26 cellular contexts compared by ENCODE assay signal in the genomic region with DNA sequence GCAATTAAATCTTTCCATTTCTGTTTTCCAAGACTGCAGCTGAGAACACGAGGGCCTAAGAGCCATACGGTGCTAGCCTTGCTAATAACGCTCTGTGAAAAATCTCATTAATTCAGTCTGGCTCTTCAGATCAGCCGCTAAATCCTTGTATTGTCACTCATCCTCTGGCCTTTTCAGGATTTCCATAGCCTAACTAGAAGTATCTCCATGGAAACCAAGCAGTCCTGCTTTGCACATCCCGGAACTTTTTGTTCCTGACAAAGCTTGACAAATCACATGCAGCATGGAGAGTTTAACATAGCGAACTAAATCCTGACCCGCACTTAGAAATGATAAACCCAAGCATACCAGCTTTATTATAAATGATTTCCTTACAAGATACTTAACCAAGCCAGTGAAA.
DNase-seq lines count a peak whose midpoint lies in the region; ATAC-seq and TF ChIP-seq lines count a peak whose summit lies in the region.
"Had no signal": no experiment of that assay in that cellular context is flagged by ENCODE, and none has a peak within 500 bp of the region (broad histone marks: within the 10 kb centered on the region; RNA-seq: fewer than 3 reads in every experiment).

No MANE protein-coding gene starts in this region.

- no peak for ATAC-seq in HG02623 (IDR thresholded peaks at IDR 0.05; ENCODE audit: unreplicated experiment)
- ATAC-seq: activated T-cell treated with anti-CD3 and anti-CD28 coated beads, Interleukin-2, amount 50 U/mL, for 4 hours; left ventricle myocardium superior; naive thymus-derived CD8-positive, alpha-beta T cell; T-helper 17 cell; upper lobe of right lung had no signal

- H3K4me3 Mint-ChIP-seq in endodermal cell (no peak overlapping the region), progenitor cell of endocrine pancreas (ENCODE audit: low read depth) (no peak overlapping the region)
- H3K4me3 Mint-ChIP-seq: activated T-cell treated with anti-CD3 and anti-CD28 coated beads, Interleukin-2, amount 50 U/mL, for 4 hours; central memory CD8-positive, alpha-beta T cell; naive thymus-derived CD8-positive, alpha-beta T cell; T-helper 17 cell had no signal

- no TSS peak for BruUV-seq in OCI-LY7 (replicated peaks; lab: Mats Ljungman, UMichigan)

- H3K79me2 ChIP-seq in OCI-LY7 (ENCODE audit: insufficient read depth, low read depth, low read length) = no peaks in the 10 kb centered on the region

- CTCF ChIA-PET in OCI-LY7 (lab: Charles Lee; ENCODE audit: unreplicated experiment) = no interaction called here

- no peak overlapping the region for H3K9ac ChIP-seq in endodermal cell (ENCODE audit: extremely low read depth, low read length, poor library complexity, severe bottlenecking)

- H3K9me2 ChIP-seq in OCI-LY7 (ENCODE audit: insufficient read depth, low read length) = no peaks in the 10 kb centered on the region

- H3K27ac ChIP-seq in endodermal cell (ENCODE audit: low read depth, low read length) = peak overlapping the region; percentile 83
- no peak overlapping the region for H3K27ac ChIP-seq in OCI-LY7 (ENCODE audit: low read depth, low read length, poor library complexity, severe bottlenecking)
- H3K27ac ChIP-seq: right atrium auricular region, RWPE1, upper lobe of right lung had no signal

- H3K4me1 ChIP-seq in HAP-1 (peaks cover 14% of the 10 kb centered on the region), endodermal cell (ENCODE audit: control insufficient read depth, insufficient read depth, low read length) (peaks cover 2% of the 10 kb centered on the region), OCI-LY7 (ENCODE audit: insufficient read depth, low read length, poor library complexity, severe bottlenecking) (no peaks in the 10 kb centered on the region)
- H3K4me1 ChIP-seq: right atrium auricular region, upper lobe of right lung had no signal

- no peaks in the 10 kb centered on the region for H4K20me1 ChIP-seq in OCI-LY7 (ENCODE audit: insufficient read depth, low read length)

- POLR2A ChIA-PET in OCI-LY7 (lab: Charles Lee) = no interaction called here

- TF ChIP-seq CTCF in endodermal cell (conservative IDR thresholded peaks at IDR 0.05) (no peak), progenitor cell of endocrine pancreas (IDR thresholded peaks at IDR 0.05; ENCODE audit: unreplicated experiment) (no peak), OCI-LY7 (conservative IDR thresholded peaks at IDR 0.05; ENCODE audit: low read length) (no peak)

- H3K4me1 Mint-ChIP-seq in endodermal cell (peaks cover 12% of the 10 kb centered on the region), progenitor cell of endocrine pancreas (ENCODE audit: low read depth) (peaks cover 32% of the 10 kb centered on the region)
- H3K4me1 Mint-ChIP-seq: central memory CD8-positive, alpha-beta T cell had no signal

- no peaks in the 10 kb centered on the region for H3K27me3 Mint-ChIP-seq in endodermal cell (ENCODE audit: insufficient read depth)
- no peaks in the 10 kb centered on the region for H3K27me3 Mint-ChIP-seq in progenitor cell of endocrine pancreas
- H3K27me3 Mint-ChIP-seq: naive thymus-derived CD8-positive, alpha-beta T cell; T-helper 17 cell had no signal

- no peaks in the 10 kb centered on the region for H3K9me3 ChIP-seq in HAP-1
- peaks cover 6% of the 10 kb centered on the region for H3K9me3 ChIP-seq in endodermal cell (ENCODE audit: control insufficient read depth, low read length)
- H3K9me3 ChIP-seq in OCI-LY7 (ENCODE audit: low read length) = peaks cover 3% of the 10 kb centered on the region; the same call in 1 of the 2 replicates
- H3K9me3 ChIP-seq: Caco-2, right atrium auricular region, upper lobe of right lung had no signal

- H3K36me3 Mint-ChIP-seq in endodermal cell (ENCODE audit: low read depth) (peaks cover 54% of the 10 kb centered on the region), progenitor cell of endocrine pancreas (ENCODE audit: insufficient read depth) (peaks cover 4% of the 10 kb centered on the region)

- intact Hi-C loops in OCI-LY7 (cut with micrococcal nuclease; ENCODE audit: unreplicated experiment) = no loop called here

- H3K27me3 ChIP-seq in HAP-1 (ENCODE audit: low read depth) (no peaks in the 10 kb centered on the region), endodermal cell (ENCODE audit: control insufficient read depth, insufficient read depth, low read length, poor library complexity, severe bottlenecking) (no peaks in the 10 kb centered on the region)
- H3K27me3 ChIP-seq: right atrium auricular region, upper lobe of right lung had no signal

- DNase-seq in HAP-1 (ENCODE audit: low spot score in 2 of 2) (peak; percentile 54 to 91), NCI-H69 (lab: John Stamatoyannopoulos, UW) (peak; percentile 18), endodermal cell (no peak), progenitor cell of endocrine pancreas (ENCODE audit: low spot score, unreplicated experiment) (no peak), A172 (ENCODE audit: low spot score) (no peak), T1000 (lab: John Stamatoyannopoulos, UW) (no peak), OCI-LY7 (ENCODE audit: low spot score) (no peak)
- DNase-seq: activated CD4-positive, alpha-beta T cell treated with anti-CD3 and anti-CD28 coated beads for 4 hours; activated gamma-delta T cell treated with Interleukin-2 at 50 U/mL for 16 hours; activated T-cell treated with anti-CD3 and anti-CD28 coated beads, Interleukin-2, amount 50 U/mL, for 4 hours; C1 segment of cervical spinal cord; Caco-2; dermis blood vessel endothelial cell; GOT3; islet precursor cell; left ventricle myocardium superior; MV-4-11; naive thymus-derived CD8-positive, alpha-beta T cell; NCI-H2171; stimulated activated CD4-positive, alpha-beta T cell treated with anti-CD3 and anti-CD28 coated beads, Interleukin-2, amount 100 ng/mL, for 48 hours; T-helper 17 cell; upper lobe of right lung had no signal

- H3K9me3 Mint-ChIP-seq in endodermal cell (peaks cover 4% of the 10 kb centered on the region), progenitor cell of endocrine pancreas (ENCODE audit: low read depth) (peaks cover 5% of the 10 kb centered on the region)
- H3K9me3 Mint-ChIP-seq: central memory CD8-positive, alpha-beta T cell had no signal

- H3K36me3 ChIP-seq in HAP-1 (replicated peaks) (no peaks in the 10 kb centered on the region), endodermal cell (ENCODE audit: control insufficient read depth, insufficient read depth, low read length) (no peaks in the 10 kb centered on the region), OCI-LY7 (ENCODE audit: insufficient read depth, low read length) (no peaks in the 10 kb centered on the region)
- H3K36me3 ChIP-seq: upper lobe of right lung had no signal

- H2AFZ ChIP-seq in OCI-LY7 (ENCODE audit: low read length) = no peak overlapping the region

- in situ Hi-C loops in HAP-1 (cut with MboI; ENCODE audit: low sequenced_read_pairs) = no loop called here

- H3K4me2 ChIP-seq in OCI-LY7 (ENCODE audit: low read length) = no peak overlapping the region

- H3K4me3 ChIP-seq in HAP-1 = no peak overlapping the region
- no peak overlapping the region for H3K4me3 ChIP-seq in endodermal cell (ENCODE audit: low read length)
- no peak overlapping the region for H3K4me3 ChIP-seq in OCI-LY7 (ENCODE audit: low read depth, low read length, poor library complexity, severe bottlenecking)
- H3K4me3 ChIP-seq: right atrium auricular region, upper lobe of right lung had no signal

- H3K27ac Mint-ChIP-seq in endodermal cell = no peak overlapping the region
- peak overlapping the region; percentile 49 for H3K27ac Mint-ChIP-seq in progenitor cell of endocrine pancreas
- H3K27ac Mint-ChIP-seq: T-helper 17 cell had no signal

- 69 to 79% methylated on average over 5 to 7 of the region's 7 CpGs for WGBS in endodermal cell (ENCODE audit: insufficient coverage in 1 of 2, insufficient read length in 1 of 2), 2 experiments

Comparison
In these comparisons a context has a peak if more than half of its experiments do, and no peak if none do; other contexts are left out.
1. DNase-seq: peak in HAP-1 (2 of 2) and NCI-H69 (single experiment); none in endodermal cell (single experiment), progenitor cell of endocrine pancreas (single experiment), A172 (single experiment), T1000 (single experiment) and OCI-LY7 (single experiment).